Comparison of ENCODE assay signal across 15 cellular contexts in the genomic region with DNA sequence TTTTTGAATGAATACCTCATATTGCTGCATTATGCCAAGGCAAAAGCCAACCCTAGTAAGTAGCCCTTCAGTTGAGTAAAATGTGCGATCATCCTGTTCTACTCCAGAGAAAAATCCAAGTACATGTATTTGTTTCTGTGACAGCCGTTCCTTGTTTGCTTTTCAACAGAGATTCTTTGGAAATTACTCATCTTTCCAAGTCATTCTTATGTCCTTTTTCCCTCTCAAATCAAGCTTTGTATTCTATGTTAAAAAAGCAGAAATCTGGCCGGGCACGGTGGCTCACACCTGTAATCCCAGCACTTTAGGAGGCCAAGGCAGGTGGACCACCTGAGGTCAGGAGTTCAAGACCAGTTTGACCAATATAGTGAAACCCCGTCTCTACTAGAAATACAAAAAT.
A peak's percentile ranks its signal among the peaks of the same experiment; 100 is the strongest.
DNase-seq lines count a peak whose midpoint lies in the region; FAIRE-seq and TF ChIP-seq lines count a peak whose summit lies in the region.
"Had no signal": no experiment of that assay in that cellular context is flagged by ENCODE, and none has a peak within 500 bp of the region (broad histone marks: within the 10 kb centered on the region; RNA-seq: fewer than 3 reads in every experiment).

No MANE protein-coding gene starts in this region.

- peak overlapping the region in 2 of 3 experiments; percentile 45 to 52 for H3K27ac Mint-ChIP-seq in nephron
- no peak overlapping the region for H3K27ac Mint-ChIP-seq in T-helper 2 cell treated with Interferon-gamma antibody and Interleukin-4, amounts not matched to agents 5 μg/mL and 100 μg/mL, for 36 hours
- H3K27ac Mint-ChIP-seq: activated B cell treated with CpG ODN at 0.5 μM for 24 hours had no signal

- peak overlapping the region; percentile 64 for H3K4me2 ChIP-seq in endothelial cell of umbilical vein (ENCODE audit: insufficient read depth, low read length)

- POLR2A ChIA-PET in endothelial cell of umbilical vein (lab: Charles Lee) = no interaction called here

- 54 to 59% (median 58%) methylated on average over 5 of the region's 5 CpGs for WGBS in adrenal gland, 4 donors

- no peaks in the 10 kb centered on the region for H4K20me1 ChIP-seq in endothelial cell of umbilical vein (replicated peaks; ENCODE audit: control insufficient read depth, extremely low read depth, insufficient read depth, low read length)

- CTCF ChIA-PET in endothelial cell of umbilical vein (lab: Charles Lee) = interaction anchor here (1.0 to 3.2 kb wide), 3 partner anchors 8 to 131 kb away, joined by 3 to 17 read pairs (median 3); partner anchors contain the start of gene HAS3

- TF ChIP-seq POLR2A in endothelial cell of umbilical vein (IDR thresholded peaks at IDR 0.05; ENCODE audit: low read depth, low read length) (no peak), adrenal gland (IDR thresholded peaks at IDR 0.05) (no peak)

- no peaks in the 10 kb centered on the region for H3K36me3 Mint-ChIP-seq in nephron (ENCODE audit: low read depth)
- peaks cover 3% of the 10 kb centered on the region for H3K36me3 Mint-ChIP-seq in T-helper 2 cell treated with Interferon-gamma antibody and Interleukin-4, amounts not matched to agents 5 μg/mL and 100 μg/mL, for 36 hours (ENCODE audit: low read depth)
- H3K36me3 Mint-ChIP-seq: brain had no signal

- H3K4me3 ChIP-seq in endothelial cell of umbilical vein (replicated peaks in 1 of 3; ENCODE audit: insufficient read depth in 1 of 3, low read depth in 1 of 3, low read length in 3 of 3) (no peak overlapping the region), adrenal gland (no peak overlapping the region)
- H3K4me3 ChIP-seq: GM12878 had no signal

- TF ChIP-seq CTCF in endothelial cell of umbilical vein (IDR thresholded peaks at IDR 0.05; ENCODE audit: extremely low read depth in 1 of 2, insufficient read depth in 1 of 2, low read depth in 1 of 2, low read length in 2 of 2) (no peak), nephron (IDR thresholded peaks at IDR 0.05; ENCODE audit: unreplicated experiment in 3 of 3) (no peak), adrenal gland (IDR thresholded peaks at IDR 0.05) (no peak)

- H3K27me3 Mint-ChIP-seq in nephron (ENCODE audit: low read depth) = no peaks in the 10 kb centered on the region
- H3K27me3 Mint-ChIP-seq in T-helper 2 cell treated with Interferon-gamma antibody and Interleukin-4, amounts not matched to agents 5 μg/mL and 100 μg/mL, for 36 hours (ENCODE audit: low read depth) = no peaks in the 10 kb centered on the region
- H3K27me3 Mint-ChIP-seq: activated B cell treated with CpG ODN at 0.5 μM for 24 hours had no signal

- H3K36me3 ChIP-seq in endothelial cell of umbilical vein (ENCODE audit: control insufficient read depth in 2 of 2, extremely low read depth in 1 of 2, insufficient read depth in 2 of 2, low read length in 2 of 2) (no peaks in the 10 kb centered on the region), adrenal gland (replicated peaks in 1 of 2) (no peaks in the 10 kb centered on the region)

- intact Hi-C loops in endothelial cell of umbilical vein (cut with micrococcal nuclease) (loop anchor here (5.0 kb wide), 1 partner anchor 115 kb away; the partner anchor contains the start of gene HAS3), adrenal gland (cut with DNase I) (no loop called here)

- H3K9me1 ChIP-seq in endothelial cell of umbilical vein (replicated peaks; ENCODE audit: control insufficient read depth, extremely low read depth, insufficient read depth, low read length) = no peaks in the 10 kb centered on the region

- H3K9me3 ChIP-seq in endothelial cell of umbilical vein (replicated peaks; ENCODE audit: control insufficient read depth, insufficient read depth, low read length) (no peaks in the 10 kb centered on the region), adrenal gland (replicated peaks in 1 of 3) (no peaks in the 10 kb centered on the region)

- dilution Hi-C loops in endothelial cell of umbilical vein (cut with MboI; ENCODE audit: extremely low pct_ligation_motif_present, low sequenced_read_pairs) = no loop called here

- FAIRE-seq in endothelial cell of umbilical vein (lab: Jason Lieb, UNC) = no peak
- FAIRE-seq: GM12878, islet of Langerhans had no signal

- peak overlapping the region; percentile 21 for H3K9ac ChIP-seq in endothelial cell of umbilical vein (replicated peaks; ENCODE audit: extremely low read depth, insufficient read depth, low read length)

- H3K9me3 Mint-ChIP-seq in nephron = no peaks in the 10 kb centered on the region
- H3K9me3 Mint-ChIP-seq in T-helper 2 cell treated with Interferon-gamma antibody and Interleukin-4, amounts not matched to agents 5 μg/mL and 100 μg/mL, for 36 hours = no peaks in the 10 kb centered on the region
- H3K9me3 Mint-ChIP-seq: activated B cell treated with CpG ODN at 0.5 μM for 24 hours, brain had no signal

- DNase-seq in DMS53 (lab: John Stamatoyannopoulos, UW) (peak; percentile 34), LoVo (ENCODE audit: low spot score) (peak; percentile 59), endothelial cell of umbilical vein (ENCODE audit: low read depth, low spot score) (peak; percentile 66), NAMALWA (ENCODE audit: low spot score) (no peak), adrenal gland (no peak), activated gamma-delta T cell treated with Interleukin-2 at 50 U/mL for 16 hours (no peak)
- no peak for DNase-seq in T-helper 2 cell treated with Interferon-gamma antibody and Interleukin-4, amounts not matched to agents 5 μg/mL and 100 μg/mL, for 36 hours (ENCODE audit: low spot score)
- DNase-seq: activated B cell treated with CpG ODN at 0.5 μM for 24 hours; activated T-cell treated with anti-CD3 and anti-CD28 coated beads, Interleukin-2, amount 50 U/mL, for 1 hour; MM.1S; NCI-H446 treated with DMSO at 0.1 percent for 48 hours had no signal

- H3K27me3 ChIP-seq in endothelial cell of umbilical vein (ENCODE audit: control insufficient read depth in 2 of 2, insufficient read depth in 2 of 2, low read length in 2 of 2) (no peaks in the 10 kb centered on the region), adrenal gland (no peaks in the 10 kb centered on the region)

- no peak overlapping the region for H3K4me3 Mint-ChIP-seq in nephron
- H3K4me3 Mint-ChIP-seq in T-helper 2 cell treated with Interferon-gamma antibody and Interleukin-4, amounts not matched to agents 5 μg/mL and 100 μg/mL, for 36 hours = no peak overlapping the region
- H3K4me3 Mint-ChIP-seq: activated B cell treated with CpG ODN at 0.5 μM for 24 hours, brain had no signal

- no TSS peak for BruUV-seq in endothelial cell of umbilical vein (replicated peaks; lab: Mats Ljungman, UMichigan)

- H3K4me1 ChIP-seq in endothelial cell of umbilical vein (ENCODE audit: control insufficient read depth, extremely low read depth, insufficient read depth, low read length) = peaks cover 40% of the 10 kb centered on the region
- H3K4me1 ChIP-seq in adrenal gland (replicated peaks in 1 of 2) = peaks cover 4 to 11% of the 10 kb centered on the region in 2 donors

- peaks cover 16% of the 10 kb centered on the region for H3K4me1 Mint-ChIP-seq in nephron
- no peaks in the 10 kb centered on the region for H3K4me1 Mint-ChIP-seq in T-helper 2 cell treated with Interferon-gamma antibody and Interleukin-4, amounts not matched to agents 5 μg/mL and 100 μg/mL, for 36 hours (ENCODE audit: low read depth)
- H3K4me1 Mint-ChIP-seq: activated B cell treated with CpG ODN at 0.5 μM for 24 hours had no signal

- H2AFZ ChIP-seq in endothelial cell of umbilical vein (ENCODE audit: low read depth, low read length) = peak overlapping the region; percentile 10

- no peaks in the 10 kb centered on the region for H3K79me2 ChIP-seq in endothelial cell of umbilical vein (ENCODE audit: control insufficient read depth, insufficient read depth, low read length)

- H3K27ac ChIP-seq in endothelial cell of umbilical vein (ENCODE audit: insufficient read depth, low read depth, low read length) (peak overlapping the region; percentile 69), adrenal gland (peak overlapping the region in 1 of 5 donors; percentile 3)

TF ChIP-seq in endothelial cell of umbilical vein, 7 proteins besides CTCF, POLR2A, EP300 and RAD21:
- TF ChIP-seq, protein P1, sequence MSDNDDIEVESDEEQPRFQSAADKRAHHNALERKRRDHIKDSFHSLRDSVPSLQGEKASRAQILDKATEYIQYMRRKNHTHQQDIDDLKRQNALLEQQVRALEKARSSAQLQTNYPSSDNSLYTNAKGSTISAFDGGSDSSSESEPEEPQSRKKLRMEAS (IDR thresholded peaks at IDR 0.05; ENCODE audit: insufficient read depth, insufficient read length) = no peak
- TF ChIP-seq EZH2 (IDR thresholded peaks at IDR 0.05; ENCODE audit: borderline replicate concordance, low read depth, low read length, severe bottlenecking) (no peak), POLR2AphosphoS5 (IDR thresholded peaks at IDR 0.05; ENCODE audit: insufficient read depth, low read depth, low read length) (no peak), GATA2 (IDR thresholded peaks at IDR 0.05; ENCODE audit: insufficient read depth, insufficient read length, low read depth, low read length) (no peak), JUN (IDR thresholded peaks at IDR 0.05; ENCODE audit: borderline replicate concordance, insufficient read depth, insufficient read length, low read depth) (peak; percentile 49), FOS (IDR thresholded peaks at IDR 0.05; ENCODE audit: borderline replicate concordance, insufficient read depth, low read length) (peak; percentile 40), MYC (IDR thresholded peaks at IDR 0.05; ENCODE audit: low read depth, low read length) (no peak)

Comparison
In these comparisons a context has a peak if more than half of its experiments do, and no peak if none do; other contexts are left out.
1. DNase-seq: peak in DMS53 (single experiment), LoVo (single experiment) and endothelial cell of umbilical vein (single experiment); none in T-helper 2 cell treated with Interferon-gamma antibody and Interleukin-4, amounts not matched to agents 5 μg/mL and 100 μg/mL, for 36 hours (single experiment), NAMALWA (single experiment), adrenal gland (0 of 7) and activated gamma-delta T cell treated with Interleukin-2 at 50 U/mL for 16 hours (single experiment).